17 cellular contexts compared by ENCODE assay signal in genomic region chr1:66919063-66919462, GRCh38. TPM values are rescaled to one million over a fixed set of nuclear protein-coding genes. Genes with fewer than 3 reads are reported as not detected.
DNase-seq lines count a peak whose midpoint lies in the region; ATAC-seq and TF ChIP-seq lines count a peak whose summit lies in the region.
"Had no signal": no experiment of that assay in that cellular context is flagged by ENCODE, and none has a peak within 500 bp of the region (broad histone marks: within the 10 kb centered on the region; RNA-seq: fewer than 3 reads in every experiment).

No MANE protein-coding gene starts in this region.

- H3K4me3 ChIP-seq in ascending aorta, result no peak overlapping the region
- H3K4me3 ChIP-seq in tibial artery, result no peak overlapping the region
- H3K4me3 ChIP-seq: GM23338 had no signal

- no peaks in the 10 kb centered on the region for H3K27me3 Mint-ChIP-seq in neural crest cell (ENCODE audit: low read depth)
- H3K27me3 Mint-ChIP-seq: CD4-positive, CD25-positive, alpha-beta regulatory T cell; CD8-positive, alpha-beta memory T cell had no signal

- H3K9me3 Mint-ChIP-seq in neural crest cell, result no peaks in the 10 kb centered on the region
- H3K9me3 Mint-ChIP-seq: CD8-positive, alpha-beta memory T cell; HFFc6 had no signal

- H3K27me3 ChIP-seq in ascending aorta (no peaks in the 10 kb centered on the region), tibial artery (no peaks in the 10 kb centered on the region)
- H3K27me3 ChIP-seq: BE2C had no signal

- H3K36me3 ChIP-seq in ascending aorta, result no peaks in the 10 kb centered on the region
- H3K36me3 ChIP-seq in tibial artery, result no peaks in the 10 kb centered on the region
- H3K36me3 ChIP-seq: BE2C had no signal

- H3K27ac Mint-ChIP-seq in neural crest cell (ENCODE audit: unreplicated experiment), result no peak overlapping the region
- H3K27ac Mint-ChIP-seq: GM23338, HFFc6 had no signal

- ATAC-seq in left colon, result peak; percentile 69
- no peak for ATAC-seq in GM21515 (IDR thresholded peaks at IDR 0.05; ENCODE audit: unreplicated experiment)
- ATAC-seq in HG02763 (IDR thresholded peaks at IDR 0.05; ENCODE audit: unreplicated experiment), result no peak
- ATAC-seq: GM23338 had no signal

- H3K4me3 Mint-ChIP-seq in neural crest cell, result peak overlapping the region; percentile 17
- H3K4me3 Mint-ChIP-seq: CD4-positive, CD25-positive, alpha-beta regulatory T cell; GM23338; HFFc6 had no signal

- peaks cover 18% of the 10 kb centered on the region for H3K36me3 Mint-ChIP-seq in neural crest cell (ENCODE audit: low read depth)

- intact Hi-C loops in ascending aorta (cut with DNase I) (no loop called here), left colon (cut with DNase I, micrococcal nuclease) (no loop called here), tibial artery (cut with DNase I; ENCODE audit: low total_unique reads) (no loop called here)

- peaks cover 0 to 10% of the 10 kb centered on the region in 2 donors for H3K4me1 ChIP-seq in ascending aorta
- peaks cover 0 to 23% (median 15%) of the 10 kb centered on the region in 4 donors for H3K4me1 ChIP-seq in tibial artery

- TF ChIP-seq CTCF in ascending aorta (IDR thresholded peaks at IDR 0.05) (no peak), neural crest cell (conservative IDR thresholded peaks at IDR 0.05) (no peak), tibial artery (IDR thresholded peaks at IDR 0.05) (no peak)

- peaks cover 18% of the 10 kb centered on the region for H3K4me1 Mint-ChIP-seq in neural crest cell

- no peak for DNase-seq in ascending aorta (ENCODE audit: low spot score in 2 of 2)
- DNase-seq in left colon, result no peak
- no peak for DNase-seq in neural crest cell (ENCODE audit: low read depth, low spot score)
- DNase-seq in tibial artery, result no peak
- DNase-seq in activated T-cell treated with anti-CD3 and anti-CD28 coated beads, Interleukin-2, amount 50 U/mL, for 48 hours, result no peak
- DNase-seq in glomerular visceral epithelial cell (ENCODE audit: extremely low spot score), result no peak
- DNase-seq: ACHN; BE2C; C1 segment of cervical spinal cord; Caco-2; CD4-positive, CD25-positive, alpha-beta regulatory T cell; CD8-positive, alpha-beta memory T cell; HCEC 1CT; HFFc6 had no signal

- H3K9me3 ChIP-seq in ascending aorta (no peaks in the 10 kb centered on the region), tibial artery (no peaks in the 10 kb centered on the region)
- H3K9me3 ChIP-seq: BE2C, Caco-2 had no signal

- peak overlapping the region; percentile 59 to 61 for H3K27ac ChIP-seq in ascending aorta
- peak overlapping the region; percentile 5 to 40 for H3K27ac ChIP-seq in tibial artery

RNA-seq across cellular contexts. Expression of gene DNAI4, which starts 5.6 kb away (rescaled TPM):
- total RNA-seq in ascending aorta (not detected), left colon (10 to 100 TPM; 12.0 to 27.2 TPM), neural crest cell (4.0 and 8.0 TPM in 2 replicates)

RNA-seq across cellular contexts. Expression of gene MIER1, which starts 5.7 kb away (rescaled TPM):
- total RNA-seq in ascending aorta, result 18.4 TPM
- total RNA-seq in left colon, result 10 to 100 TPM; 64.6 to 86.4 TPM
- 29.0 and 31.4 TPM in 2 replicates for total RNA-seq in neural crest cell
